Comparison of ENCODE assay signal across 1 cellular context in the genomic region with DNA sequence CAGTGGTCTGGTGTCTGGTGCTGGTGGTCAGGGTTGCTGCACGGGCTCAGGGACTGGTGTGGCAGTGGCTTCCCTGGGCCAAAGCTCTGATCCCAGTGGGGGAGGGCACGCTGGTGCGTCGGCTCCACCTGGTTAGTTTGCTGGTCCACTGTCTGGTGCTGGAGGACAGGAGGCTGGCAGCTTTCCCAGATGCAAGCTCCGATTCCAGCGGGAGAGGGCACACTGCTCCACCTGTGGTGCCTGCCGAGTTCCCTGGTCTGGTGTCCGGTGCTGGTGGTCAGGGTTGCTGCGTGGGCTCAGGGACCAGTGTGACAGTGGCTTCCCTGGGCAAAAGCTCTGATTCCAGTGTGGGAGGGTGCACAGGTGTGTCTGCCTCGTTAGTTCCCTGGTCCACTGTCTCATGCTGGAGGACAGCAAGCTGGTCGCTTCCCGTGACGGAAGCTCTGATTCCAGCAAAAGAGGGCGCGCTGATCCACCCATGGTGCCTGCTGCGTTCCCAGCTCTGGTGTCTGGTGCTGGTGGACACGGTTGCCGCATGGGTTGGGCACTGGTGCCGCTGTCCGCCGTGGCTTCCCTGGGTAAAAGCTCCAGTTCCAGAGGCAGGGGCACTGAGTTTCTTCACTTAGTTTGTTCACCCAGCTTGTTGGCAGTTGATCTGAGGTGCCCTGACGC.
TF ChIP-seq lines count a peak whose summit lies in the region.

No MANE protein-coding gene starts in this region.

TF ChIP-seq in SK-N-SH treated with all-trans-retinoic acid at 6 μM for 48 hours, 23 proteins besides CTCF, POLR2A, EP300 and RAD21 (continued from another document):
- TF ChIP-seq ESRRG (CRISPR knock-in tag; IDR thresholded peaks at IDR 0.05): no peak
- TF ChIP-seq, protein P1, sequence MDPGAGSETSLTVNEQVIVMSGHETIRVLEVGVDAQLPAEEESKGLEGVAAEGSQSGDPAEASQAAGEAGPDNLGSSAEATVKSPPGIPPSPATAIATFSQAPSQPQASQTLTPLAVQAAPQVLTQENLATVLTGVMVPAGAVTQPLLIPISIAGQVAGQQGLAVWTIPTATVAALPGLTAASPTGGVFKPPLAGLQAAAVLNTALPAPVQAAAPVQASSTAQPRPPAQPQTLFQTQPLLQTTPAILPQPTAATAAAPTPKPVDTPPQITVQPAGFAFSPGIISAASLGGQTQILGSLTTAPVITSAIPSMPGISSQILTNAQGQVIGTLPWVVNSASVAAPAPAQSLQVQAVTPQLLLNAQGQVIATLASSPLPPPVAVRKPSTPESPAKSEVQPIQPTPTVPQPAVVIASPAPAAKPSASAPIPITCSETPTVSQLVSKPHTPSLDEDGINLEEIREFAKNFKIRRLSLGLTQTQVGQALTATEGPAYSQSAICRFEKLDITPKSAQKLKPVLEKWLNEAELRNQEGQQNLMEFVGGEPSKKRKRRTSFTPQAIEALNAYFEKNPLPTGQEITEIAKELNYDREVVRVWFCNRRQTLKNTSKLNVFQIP (CRISPR knock-in tag; IDR thresholded peaks at IDR 0.05; ENCODE audit: borderline replicate concordance, low read depth): no peak
- no peak for TF ChIP-seq GLIS3 (CRISPR knock-in tag; IDR thresholded peaks at IDR 0.05)
